27 cellular contexts compared by ENCODE assay signal in the genomic region with DNA sequence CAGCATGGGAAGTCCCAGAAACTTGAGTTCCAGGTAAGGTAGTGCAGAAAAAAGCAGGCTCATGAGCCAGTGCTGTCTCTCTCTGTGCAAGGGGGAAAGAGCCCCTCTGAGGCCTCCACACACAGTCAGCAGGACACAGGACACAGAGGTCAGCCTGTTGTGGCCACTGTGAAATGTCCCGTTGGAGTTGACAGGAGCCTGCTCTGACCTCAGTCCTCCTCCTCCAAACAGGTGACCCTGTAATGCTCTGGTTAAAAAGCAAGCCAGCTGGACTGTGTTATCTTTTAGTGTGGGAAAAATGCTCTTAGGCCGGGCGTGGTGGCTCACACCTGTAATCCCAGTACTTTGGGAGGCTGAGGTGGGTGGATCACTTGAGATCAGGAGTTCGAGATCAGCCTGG. TPM values are rescaled to one million over a fixed set of nuclear protein-coding genes. Genes with fewer than 3 reads are reported as not detected.
"Had no signal": no experiment of that assay in that cellular context is flagged by ENCODE, and none has a peak within 500 bp of the region (broad histone marks: within the 10 kb centered on the region; RNA-seq: fewer than 3 reads in every experiment).

No MANE protein-coding gene starts in this region.

- H3K27ac ChIP-seq: hepatocyte, left lung, skin epidermis, suprapubic skin, vagina had no signal

- H3K4me3 Mint-ChIP-seq: memory B cell; naive thymus-derived CD4-positive, alpha-beta T cell; natural killer cell treated with Interleukin-12 subunit alpha and Interleukin-12 subunit beta and Interleukin-15 and Interleukin-18, amount 100 ng/mL, for 72 hours; stimulated activated effector memory CD8-positive, alpha-beta T cell treated with anti-CD3 and anti-CD28 coated beads, Interleukin-12 subunit alpha, Interleukin-12 subunit beta, amount 100 ng/mL, for 72 hours; stimulated activated naive CD8-positive, alpha-beta T cell treated with anti-CD3 and anti-CD28 coated beads, Interleukin-15, Interleukin-2, amounts not matched to agents 100 ng/mL and 50 ng/mL, for 24 hours had no signal

- ATAC-seq: heart right ventricle; left cardiac atrium; left lung; mucosa of descending colon; naive thymus-derived CD4-positive, alpha-beta T cell; natural killer cell treated with Interleukin-12 subunit alpha and Interleukin-12 subunit beta and Interleukin-15 and Interleukin-18, amount 100 ng/mL, for 72 hours; sciatic nerve; stimulated activated effector memory CD8-positive, alpha-beta T cell treated with anti-CD3 and anti-CD28 coated beads, Interleukin-12 subunit alpha, Interleukin-12 subunit beta, amount 100 ng/mL, for 72 hours had no signal

- H3K36me3 ChIP-seq: ovary, right atrium auricular region, tibial nerve, upper lobe of left lung, vagina had no signal

- H3K27ac Mint-ChIP-seq: memory B cell; naive thymus-derived CD4-positive, alpha-beta T cell; natural killer cell treated with Interleukin-12 subunit alpha and Interleukin-12 subunit beta and Interleukin-15 and Interleukin-18, amount 100 ng/mL, for 72 hours; progenitor cell of endocrine pancreas; stimulated activated effector memory CD8-positive, alpha-beta T cell treated with anti-CD3 and anti-CD28 coated beads, Interleukin-12 subunit alpha, Interleukin-12 subunit beta, amount 100 ng/mL, for 72 hours; stimulated activated naive CD8-positive, alpha-beta T cell treated with anti-CD3 and anti-CD28 coated beads, Interleukin-15, Interleukin-2, amounts not matched to agents 100 ng/mL and 50 ng/mL, for 24 hours had no signal

- H3K4me3 ChIP-seq: heart right ventricle, hepatocyte, left lung, mucosa of descending colon, ovary, right atrium auricular region, skin epidermis, suprapubic skin, tibial nerve, upper lobe of left lung, vagina had no signal

- DNase-seq: heart right ventricle; kidney glomerular epithelial cell; left cardiac atrium; midbrain; mucosa of descending colon; naive thymus-derived CD4-positive, alpha-beta T cell; ovary; stimulated activated CD4-positive, alpha-beta T cell treated with anti-CD3 and anti-CD28 coated beads, Interleukin-12 subunit alpha, Interleukin-12 subunit beta, amount 100 ng/mL, for 4 hours; stimulated activated CD4-positive, alpha-beta T cell treated with anti-CD3 and anti-CD28 coated beads, Interleukin-15, amount 100 ng/mL, for 24 hours; stimulated activated CD4-positive, alpha-beta T cell treated with anti-CD3 and anti-CD28 coated beads, Interleukin-2, amount 100 ng/mL, for 24 hours; stimulated activated CD4-positive, alpha-beta T cell treated with anti-CD3 and anti-CD28 coated beads, Interleukin-4, amount 100 ng/mL, for 24 hours; stimulated activated naive CD4-positive, alpha-beta T cell; upper lobe of left lung had no signal

- H3K4me1 ChIP-seq: suprapubic skin had no signal

- H3K27me3 ChIP-seq: heart right ventricle, hepatocyte, left lung, ovary, right atrium auricular region, suprapubic skin, tibial nerve, upper lobe of left lung, vagina had no signal

- H3K27me3 Mint-ChIP-seq: naive thymus-derived CD4-positive, alpha-beta T cell; natural killer cell treated with Interleukin-12 subunit alpha and Interleukin-12 subunit beta and Interleukin-15 and Interleukin-18, amount 100 ng/mL, for 72 hours; progenitor cell of endocrine pancreas; stimulated activated naive CD8-positive, alpha-beta T cell treated with anti-CD3 and anti-CD28 coated beads, Interleukin-15, Interleukin-2, amounts not matched to agents 100 ng/mL and 50 ng/mL, for 24 hours had no signal

- H3K9me3 ChIP-seq: heart right ventricle, left lung, mucosa of descending colon, ovary, right atrium auricular region, suprapubic skin, tibial nerve, upper lobe of left lung, vagina had no signal

- H3K9me3 Mint-ChIP-seq: memory B cell; naive thymus-derived CD4-positive, alpha-beta T cell; natural killer cell treated with Interleukin-12 subunit alpha and Interleukin-12 subunit beta and Interleukin-15 and Interleukin-18, amount 100 ng/mL, for 72 hours; stimulated activated effector memory CD8-positive, alpha-beta T cell treated with anti-CD3 and anti-CD28 coated beads, Interleukin-12 subunit alpha, Interleukin-12 subunit beta, amount 100 ng/mL, for 72 hours; stimulated activated naive CD8-positive, alpha-beta T cell treated with anti-CD3 and anti-CD28 coated beads, Interleukin-15, Interleukin-2, amounts not matched to agents 100 ng/mL and 50 ng/mL, for 24 hours had no signal

- H3K4me1 Mint-ChIP-seq: memory B cell; naive thymus-derived CD4-positive, alpha-beta T cell; stimulated activated effector memory CD8-positive, alpha-beta T cell treated with anti-CD3 and anti-CD28 coated beads, Interleukin-12 subunit alpha, Interleukin-12 subunit beta, amount 100 ng/mL, for 72 hours had no signal

- H3K36me3 Mint-ChIP-seq: memory B cell; natural killer cell treated with Interleukin-12 subunit alpha and Interleukin-12 subunit beta and Interleukin-15 and Interleukin-18, amount 100 ng/mL, for 72 hours; stimulated activated effector memory CD8-positive, alpha-beta T cell treated with anti-CD3 and anti-CD28 coated beads, Interleukin-12 subunit alpha, Interleukin-12 subunit beta, amount 100 ng/mL, for 72 hours had no signal

RNA-seq across cellular contexts. Expression of a gene that starts 24.2 kb away (rescaled TPM):
- polyA plus RNA-seq: neural cell had no signal
